In the genomic region with DNA sequence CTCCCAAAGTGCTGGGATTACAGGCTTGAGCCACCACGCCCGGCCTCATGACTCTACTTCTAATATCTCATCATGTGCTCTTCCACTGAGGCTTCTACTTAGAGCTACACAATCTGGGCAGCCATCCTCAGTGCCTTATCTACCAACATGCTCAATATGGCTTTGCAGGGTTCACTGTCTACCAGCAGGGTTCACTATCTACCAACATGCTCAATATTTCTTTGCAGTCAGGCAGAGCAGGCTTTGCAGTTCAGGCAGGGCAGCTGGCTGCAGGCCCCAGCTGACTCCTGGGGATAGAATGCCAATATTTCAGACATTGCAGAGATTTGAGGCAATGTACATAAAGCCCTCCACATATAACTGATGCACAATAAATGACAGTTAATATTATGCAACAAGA, we compare ENCODE assay signal across 8 cellular contexts. TPM values are rescaled to one million over a fixed set of nuclear protein-coding genes. Genes with fewer than 3 reads are reported as not detected.
DNase-seq lines count a peak whose midpoint lies in the region; ATAC-seq and TF ChIP-seq lines count a peak whose summit lies in the region.

No MANE protein-coding gene starts in this region.

- TF ChIP-seq CTCF in activated CD8-positive, alpha-beta T cell treated with anti-CD3 and anti-CD28 coated beads for 36 hours (IDR thresholded peaks at IDR 0.05): no peak

- H3K9me3 Mint-ChIP-seq in activated CD8-positive, alpha-beta T cell treated with anti-CD3 and anti-CD28 coated beads for 36 hours: no peaks in the 10 kb centered on the region

- H3K36me3 Mint-ChIP-seq in activated CD8-positive, alpha-beta T cell treated with anti-CD3 and anti-CD28 coated beads for 36 hours (ENCODE audit: low read depth): peaks cover 1% of the 10 kb centered on the region

- H3K4me1 Mint-ChIP-seq in activated CD8-positive, alpha-beta T cell treated with anti-CD3 and anti-CD28 coated beads for 36 hours (ENCODE audit: low read depth): no peaks in the 10 kb centered on the region

- H3K27me3 Mint-ChIP-seq in activated CD8-positive, alpha-beta T cell treated with anti-CD3 and anti-CD28 coated beads for 36 hours: no peaks in the 10 kb centered on the region

- no peak overlapping the region for H3K27ac Mint-ChIP-seq in activated CD8-positive, alpha-beta T cell treated with anti-CD3 and anti-CD28 coated beads for 36 hours

- CTCF ChIA-PET in activated CD8-positive, alpha-beta T cell treated with anti-CD3 and anti-CD28 coated beads for 36 hours (lab: Charles Lee): interaction anchor here (1.5 to 2.1 kb wide), 3 partner anchors 9 to 157 kb away, joined by 5 to 11 read pairs (median 6); no protein-coding TSS in a partner anchor

- ATAC-seq in activated CD8-positive, alpha-beta T cell treated with anti-CD3 and anti-CD28 coated beads for 36 hours: no peak
- ATAC-seq in GM18873 (IDR thresholded peaks at IDR 0.05; ENCODE audit: low FRiP score, unreplicated experiment) (no peak), HG03354 (IDR thresholded peaks at IDR 0.05; ENCODE audit: poor library complexity, severe bottlenecking, unreplicated experiment) (no peak)
- ATAC-seq in activated CD4-positive, CD25-positive, alpha-beta regulatory T cell treated with anti-CD3 and anti-CD28 coated beads, Interleukin-2, amount 50 U/mL, for 24 hours: no peak

- POLR2A ChIA-PET in activated CD8-positive, alpha-beta T cell treated with anti-CD3 and anti-CD28 coated beads for 36 hours (lab: Charles Lee): no interaction called here

- no peak overlapping the region for H3K4me3 Mint-ChIP-seq in activated CD8-positive, alpha-beta T cell treated with anti-CD3 and anti-CD28 coated beads for 36 hours

- intact Hi-C loops in activated CD8-positive, alpha-beta T cell treated with anti-CD3 and anti-CD28 coated beads for 36 hours (cut with micrococcal nuclease): no loop called here

- peak; percentile 31 for DNase-seq in NCI-H510A treated with DMSO at 0.1 percent for 48 hours (lab: John Stamatoyannopoulos, UW)
- DNase-seq in NCI-H510A (lab: John Stamatoyannopoulos, UW): no peak
- peak; percentile 73 for DNase-seq in HT-29 (ENCODE audit: low spot score)
- peak; percentile 14 for DNase-seq in activated CD8-positive, alpha-beta T cell treated with anti-CD3 and anti-CD28 coated beads for 36 hours
- DNase-seq in iPS-NIHi7 (ENCODE audit: extremely low spot score): peak; percentile 69

RNA-seq across cellular contexts. Expression of gene PKD2, which starts 47.5 kb away (rescaled TPM):
- 4.4 and 7.8 TPM in 2 replicates for total RNA-seq in HT-29 (2014; rRNA removed; shearing (Covaris generic))
- total RNA-seq in activated CD8-positive, alpha-beta T cell treated with anti-CD3 and anti-CD28 coated beads for 36 hours: 1 to 10 TPM; 2.3 to 2.8 TPM
